15 cellular contexts compared by ENCODE assay signal in genomic region chr22:40128989-40129388, GRCh38. TPM values are rescaled to one million over a fixed set of nuclear protein-coding genes. Genes with fewer than 3 reads are reported as not detected.
DNase-seq lines count a peak whose midpoint lies in the region; ATAC-seq, FAIRE-seq and TF ChIP-seq lines count a peak whose summit lies in the region.
"Had no signal": no experiment of that assay in that cellular context is flagged by ENCODE, and none has a peak within 500 bp of the region (broad histone marks: within the 10 kb centered on the region; RNA-seq: fewer than 3 reads in every experiment).

No MANE protein-coding gene starts in this region.

- H3K4me3 ChIP-seq in CD4-positive, CD25-positive, alpha-beta regulatory T cell (ENCODE audit: low read depth, low read length) = no peak overlapping the region
- no peak overlapping the region for H3K4me3 ChIP-seq in left ventricle myocardium inferior
- no peak overlapping the region for H3K4me3 ChIP-seq in upper lobe of left lung
- H3K4me3 ChIP-seq: GM23248 had no signal

- H3K36me3 ChIP-seq in CD4-positive, CD25-positive, alpha-beta regulatory T cell (ENCODE audit: control insufficient read depth, insufficient read depth, low read length) = peaks cover 34% of the 10 kb centered on the region
- H3K36me3 ChIP-seq in left ventricle myocardium inferior (peaks cover 19% of the 10 kb centered on the region), upper lobe of left lung (peaks cover 4 to 23% (median 5%) of the 10 kb centered on the region in 4 donors)

- 61 to 66% methylated on average over 4 of the region's 4 CpGs for WGBS in upper lobe of left lung, 2 donors

- no peaks in the 10 kb centered on the region for H3K27me3 Mint-ChIP-seq in CD4-positive, CD25-positive, alpha-beta regulatory T cell
- H3K27me3 Mint-ChIP-seq: brain had no signal

- peaks cover 4% of the 10 kb centered on the region for H3K4me1 ChIP-seq in CD4-positive, CD25-positive, alpha-beta regulatory T cell (ENCODE audit: control insufficient read depth, insufficient read depth, low read length, poor library complexity, severe bottlenecking)
- H3K4me1 ChIP-seq in left ventricle myocardium inferior = peaks cover 19% of the 10 kb centered on the region
- no peaks in the 10 kb centered on the region for H3K4me1 ChIP-seq in upper lobe of left lung
- H3K4me1 ChIP-seq: parathyroid adenoma had no signal

- peak overlapping the region; percentile 21 to 88 (median 22) for H3K27ac Mint-ChIP-seq in CD4-positive, CD25-positive, alpha-beta regulatory T cell
- H3K27ac Mint-ChIP-seq: brain had no signal

- peak; percentile 60 to 64 for ATAC-seq in CD4-positive, CD25-positive, alpha-beta regulatory T cell (ENCODE audit: low read depth in 2 of 2)
- ATAC-seq in omental fat pad (ENCODE audit: low FRiP score) (no peak), upper lobe of left lung (ENCODE audit: low FRiP score in 2 of 2) (no peak)

- no peak overlapping the region for H3K27ac ChIP-seq in CD4-positive, CD25-positive, alpha-beta regulatory T cell (ENCODE audit: insufficient read depth, low read length, poor library complexity, severe bottlenecking)
- H3K27ac ChIP-seq in left ventricle myocardium inferior (replicated peaks) (peak overlapping the region; percentile 0), upper lobe of left lung (no peak overlapping the region)
- H3K27ac ChIP-seq: GM23248, parathyroid adenoma had no signal

- DNase-seq in CD4-positive, CD25-positive, alpha-beta regulatory T cell = peak in 1 of 3 donors; percentile 89
- DNase-seq in GM12892 (ENCODE audit: insufficient read length) (peak; percentile 19), RPMI8226 (peak; percentile 38), left ventricle myocardium inferior (no peak), NCI-H128 (lab: John Stamatoyannopoulos, UW; ENCODE audit: unreplicated experiment) (no peak), omental fat pad (ENCODE audit: low spot score) (no peak), iPS-NIHi7 (ENCODE audit: extremely low spot score) (no peak), upper lobe of left lung (no peak)
- DNase-seq: GM23248, hypothalamus, NCI-H187 had no signal

- H3K9me3 ChIP-seq in CD4-positive, CD25-positive, alpha-beta regulatory T cell (ENCODE audit: control insufficient read depth in 2 of 2, low read length in 2 of 2) = no peaks in the 10 kb centered on the region
- H3K9me3 ChIP-seq in left ventricle myocardium inferior (replicated peaks) = no peaks in the 10 kb centered on the region
- H3K9me3 ChIP-seq in upper lobe of left lung = no peaks in the 10 kb centered on the region

- no peak for TF ChIP-seq EP300 in upper lobe of left lung (IDR thresholded peaks at IDR 0.05)

- peaks cover 31% of the 10 kb centered on the region for H3K36me3 Mint-ChIP-seq in CD4-positive, CD25-positive, alpha-beta regulatory T cell

- peaks cover 14 to 32% (median 25%) of the 10 kb centered on the region in 4 donors for H3K4me1 Mint-ChIP-seq in CD4-positive, CD25-positive, alpha-beta regulatory T cell
- H3K4me1 Mint-ChIP-seq: brain had no signal

- peak overlapping the region in 3 of 4 donors; percentile 1 to 44 (median 43) for H3K4me3 Mint-ChIP-seq in CD4-positive, CD25-positive, alpha-beta regulatory T cell
- H3K4me3 Mint-ChIP-seq: brain had no signal

- TF ChIP-seq CTCF in left ventricle myocardium inferior (IDR thresholded peaks at IDR 0.05; ENCODE audit: borderline replicate concordance) (no peak), omental fat pad (IDR thresholded peaks at IDR 0.05) (no peak), upper lobe of left lung (IDR thresholded peaks at IDR 0.05) (no peak)

- no peaks in the 10 kb centered on the region for H3K9me3 Mint-ChIP-seq in CD4-positive, CD25-positive, alpha-beta regulatory T cell
- H3K9me3 Mint-ChIP-seq: brain had no signal

- TF ChIP-seq POLR2A in GM12892 (IDR thresholded peaks at IDR 0.05; ENCODE audit: low read depth, low read length) (no peak), upper lobe of left lung (IDR thresholded peaks at IDR 0.05) (no peak)

- intact Hi-C loops in left ventricle myocardium inferior (cut with micrococcal nuclease) = no loop called here

- no peaks in the 10 kb centered on the region for H3K27me3 ChIP-seq in CD4-positive, CD25-positive, alpha-beta regulatory T cell (ENCODE audit: control insufficient read depth, insufficient read depth, low read length)
- H3K27me3 ChIP-seq in left ventricle myocardium inferior (ENCODE audit: low read depth) (no peaks in the 10 kb centered on the region), upper lobe of left lung (no peaks in the 10 kb centered on the region)

- peak; percentile 54 for FAIRE-seq in GM12892 (lab: Jason Lieb, UNC)
- FAIRE-seq: endometrium, HTR-8/SVneo had no signal

RNA-seq across cellular contexts. Expression of gene TNRC6B, which starts 48.7 kb away (rescaled TPM):
- total RNA-seq in CD4-positive, CD25-positive, alpha-beta regulatory T cell = 144 TPM
- polyA plus RNA-seq in CD4-positive, CD25-positive, alpha-beta regulatory T cell = 10 to 100 TPM; 50.6 to 79.7 (median 65.1) TPM
- 10.7 TPM for polyA plus RNA-seq in GM12892 (2012; ENCODE audit: missing spikeins)
- total RNA-seq in left ventricle myocardium inferior (43.8 TPM), omental fat pad (10 to 100 TPM; 17.2 to 57.8 (median 31.9) TPM), upper lobe of left lung (100 to 1,000 TPM in 1 of 6 donors, 10 to 100 TPM in 5; 18.1 to 106 (median 60.3) TPM)

Comparison
In these comparisons a context has a peak if more than half of its experiments do, and no peak if none do; other contexts are left out.
1. ATAC-seq: peak in CD4-positive, CD25-positive, alpha-beta regulatory T cell (2 of 2); none in omental fat pad (single experiment) and upper lobe of left lung (0 of 2).
2. DNase-seq: peak in GM12892 (single experiment) and RPMI8226 (single experiment); none in left ventricle myocardium inferior (single experiment), NCI-H128 (single experiment), omental fat pad (single experiment), iPS-NIHi7 (single experiment) and upper lobe of left lung (0 of 2).